8 cellular contexts compared by ENCODE assay signal in genomic region chr6:157019115-157019628, GRCh38.
A peak's percentile ranks its signal among the peaks of the same experiment; 100 is the strongest.
DNase-seq lines count a peak whose midpoint lies in the region; ATAC-seq and TF ChIP-seq lines count a peak whose summit lies in the region.

No MANE protein-coding gene starts in this region.

- H3K4me3 ChIP-seq in KMS-11 (IDR thresholded peaks at IDR 0.05; ENCODE audit: insufficient read depth, low read depth, low read length): no peak overlapping the region

- intact Hi-C loops in activated T-helper 1 cell treated with anti-CD3 and anti-CD28 coated beads, Interleukin-12 subunit alpha, Interleukin-12 subunit beta, Interleukin-2, Interleukin-4 antibody, amounts not matched to agents 30 ng/mL and 10 ng/mL and 1 ng/mL, durations not matched to agents 14 hours and 24 hours and 36 hours (cut with micrococcal nuclease): no loop called here
- intact Hi-C loops in natural killer cell (cut with micrococcal nuclease): loop anchor here (10.0 kb wide), 1 partner anchor 454 kb away; no protein-coding TSS in a partner anchor

- no peaks in the 10 kb centered on the region for H3K27me3 ChIP-seq in KMS-11 (ENCODE audit: insufficient read depth, low read depth)

- H3K27ac ChIP-seq in KMS-11: peak overlapping the region; percentile 99; the same call in 1 of the 2 replicates

- TF ChIP-seq CTCF in KMS-11 (conservative IDR thresholded peaks at IDR 0.05; ENCODE audit: low read depth, low read length) (no peak), natural killer cell (IDR thresholded peaks at IDR 0.05) (no peak)

- H3K27ac Mint-ChIP-seq in activated T-helper 1 cell treated with anti-CD3 and anti-CD28 coated beads, Interleukin-12 subunit alpha, Interleukin-12 subunit beta, Interleukin-2, Interleukin-4 antibody, amounts not matched to agents 30 ng/mL and 10 ng/mL and 1 ng/mL, durations not matched to agents 14 hours and 24 hours and 36 hours: peak overlapping the region; percentile 82
- H3K27ac Mint-ChIP-seq in natural killer cell: peak overlapping the region; percentile 96

- H3K9ac ChIP-seq in KMS-11: no peak overlapping the region

- peaks cover 72% of the 10 kb centered on the region for H3K79me2 ChIP-seq in KMS-11 (ENCODE audit: insufficient read depth, low read depth)

- peaks cover 41% of the 10 kb centered on the region for H3K4me1 Mint-ChIP-seq in activated T-helper 1 cell treated with anti-CD3 and anti-CD28 coated beads, Interleukin-12 subunit alpha, Interleukin-12 subunit beta, Interleukin-2, Interleukin-4 antibody, amounts not matched to agents 30 ng/mL and 10 ng/mL and 1 ng/mL, durations not matched to agents 14 hours and 24 hours and 36 hours (ENCODE audit: low read depth)
- H3K4me1 Mint-ChIP-seq in natural killer cell: peaks cover 52 to 58% of the 10 kb centered on the region in 2 donors

- ATAC-seq in natural killer cell (no peak), GM18520 (IDR thresholded peaks at IDR 0.05; ENCODE audit: unreplicated experiment) (no peak), GM21381 (IDR thresholded peaks at IDR 0.05; ENCODE audit: unreplicated experiment) (no peak), HG03139 (IDR thresholded peaks at IDR 0.05; ENCODE audit: unreplicated experiment) (no peak)

- H3K9me3 Mint-ChIP-seq in activated T-helper 1 cell treated with anti-CD3 and anti-CD28 coated beads, Interleukin-12 subunit alpha, Interleukin-12 subunit beta, Interleukin-2, Interleukin-4 antibody, amounts not matched to agents 30 ng/mL and 10 ng/mL and 1 ng/mL, durations not matched to agents 14 hours and 24 hours and 36 hours: no peaks in the 10 kb centered on the region
- no peaks in the 10 kb centered on the region for H3K9me3 Mint-ChIP-seq in natural killer cell

- no peaks in the 10 kb centered on the region for H3K36me3 ChIP-seq in KMS-11 (ENCODE audit: insufficient read depth)

- no peaks in the 10 kb centered on the region for H3K36me3 Mint-ChIP-seq in activated T-helper 1 cell treated with anti-CD3 and anti-CD28 coated beads, Interleukin-12 subunit alpha, Interleukin-12 subunit beta, Interleukin-2, Interleukin-4 antibody, amounts not matched to agents 30 ng/mL and 10 ng/mL and 1 ng/mL, durations not matched to agents 14 hours and 24 hours and 36 hours (ENCODE audit: low read depth)
- H3K36me3 Mint-ChIP-seq in natural killer cell: no peaks in the 10 kb centered on the region

- in situ Hi-C loops in G401 (cut with HindIII; ENCODE audit: low sequenced_read_pairs): no loop called here

- DNase-seq in G401 (ENCODE audit: low spot score): peak; percentile 48
- no peak for DNase-seq in activated T-helper 1 cell treated with anti-CD3 and anti-CD28 coated beads, Interleukin-12 subunit alpha, Interleukin-12 subunit beta, Interleukin-2, Interleukin-4 antibody, amounts not matched to agents 30 ng/mL and 10 ng/mL and 1 ng/mL, durations not matched to agents 14 hours and 24 hours and 36 hours (ENCODE audit: low spot score)
- DNase-seq in natural killer cell: no peak
- DNase-seq in DMS153 (lab: John Stamatoyannopoulos, UW): no peak

- no peaks in the 10 kb centered on the region for H3K27me3 Mint-ChIP-seq in activated T-helper 1 cell treated with anti-CD3 and anti-CD28 coated beads, Interleukin-12 subunit alpha, Interleukin-12 subunit beta, Interleukin-2, Interleukin-4 antibody, amounts not matched to agents 30 ng/mL and 10 ng/mL and 1 ng/mL, durations not matched to agents 14 hours and 24 hours and 36 hours (ENCODE audit: insufficient read depth)
- no peaks in the 10 kb centered on the region for H3K27me3 Mint-ChIP-seq in natural killer cell (ENCODE audit: low read depth in 2 of 2)

- peaks cover 55% of the 10 kb centered on the region for H3K4me1 ChIP-seq in KMS-11 (ENCODE audit: low read depth, poor library complexity, severe bottlenecking)

- H4K20me1 ChIP-seq in KMS-11 (ENCODE audit: insufficient read depth): no peaks in the 10 kb centered on the region

- H3K4me2 ChIP-seq in KMS-11: peak overlapping the region; percentile 93

- peak overlapping the region; percentile 54 for H3K4me3 Mint-ChIP-seq in activated T-helper 1 cell treated with anti-CD3 and anti-CD28 coated beads, Interleukin-12 subunit alpha, Interleukin-12 subunit beta, Interleukin-2, Interleukin-4 antibody, amounts not matched to agents 30 ng/mL and 10 ng/mL and 1 ng/mL, durations not matched to agents 14 hours and 24 hours and 36 hours
- H3K4me3 Mint-ChIP-seq in natural killer cell: peak overlapping the region; percentile 95

- H2AFZ ChIP-seq in KMS-11 (ENCODE audit: low read depth): no peak overlapping the region
